ENCODE assay signal across 9 cellular contexts in genomic region chr7:142866361-142867096, GRCh38. TPM values are rescaled to one million over a fixed set of nuclear protein-coding genes. Genes with fewer than 3 reads are reported as not detected.
DNase-seq lines count a peak whose midpoint lies in the region; ATAC-seq, FAIRE-seq and TF ChIP-seq lines count a peak whose summit lies in the region.
"Had no signal": no experiment of that assay in that cellular context is flagged by ENCODE, and none has a peak within 500 bp of the region (broad histone marks: within the 10 kb centered on the region; RNA-seq: fewer than 3 reads in every experiment).

No MANE protein-coding gene starts in this region.

- no peaks in the 10 kb centered on the region for H3K4me1 Mint-ChIP-seq in astrocyte (ENCODE audit: low read depth, unreplicated experiment)

- no peaks in the 10 kb centered on the region for H3K9me3 Mint-ChIP-seq in astrocyte (ENCODE audit: unreplicated experiment)

- FAIRE-seq in astrocyte (lab: Jason Lieb, UNC) = no peak

- H3K9me3 ChIP-seq in astrocyte (ENCODE audit: insufficient read depth, low read depth, low read length) = no peaks in the 10 kb centered on the region
- no peaks in the 10 kb centered on the region for H3K9me3 ChIP-seq in aorta (ENCODE audit: control insufficient read depth, low read length)

- WGBS in aorta, 2 donors = 79 to 82% methylated on average over 18 of the region's 18 CpGs

- H3K79me2 ChIP-seq in astrocyte (ENCODE audit: insufficient read depth, low read length) = no peaks in the 10 kb centered on the region

- ATAC-seq in aorta (ENCODE audit: low FRiP score) = peak; percentile 37
- no peak for ATAC-seq in stimulated activated naive CD8-positive, alpha-beta T cell treated with anti-CD3 and anti-CD28 coated beads, Interleukin-15, Interleukin-2, amounts not matched to agents 100 U/mL and 50 U/mL, for 24 hours
- no peak for ATAC-seq in HG03571 (IDR thresholded peaks at IDR 0.05; ENCODE audit: unreplicated experiment)

- no peak overlapping the region for H3K27ac Mint-ChIP-seq in astrocyte (ENCODE audit: unreplicated experiment)

- H3K27ac ChIP-seq in astrocyte (ENCODE audit: low read depth, low read length) (no peak overlapping the region), aorta (ENCODE audit: low read depth in 1 of 2, low read length in 2 of 2) (no peak overlapping the region)

- TF ChIP-seq CTCF in astrocyte (IDR thresholded peaks at IDR 0.05; ENCODE audit: insufficient read depth, low read depth, low read length) = peak; percentile 33

- H3K36me3 ChIP-seq in astrocyte (ENCODE audit: insufficient read depth, low read length) (no peaks in the 10 kb centered on the region), aorta (ENCODE audit: control insufficient read depth in 1 of 2, insufficient read depth in 2 of 2, low read length in 1 of 2) (peaks cover 2 to 3% of the 10 kb centered on the region in 2 donors)

- DNase-seq in EL (peak; percentile 13), Kasumi-1 (lab: John Stamatoyannopoulos, UW) (peak; percentile 18 to 25), astrocyte (ENCODE audit: low read depth) (no peak), kidney tubule cell (ENCODE audit: low spot score) (peak; percentile 46), aorta (no peak), NOMO-1 treated with DMSO at 0.1 percent for 48 hours (lab: John Stamatoyannopoulos, UW; ENCODE audit: unreplicated experiment) (no peak)
- DNase-seq in stimulated activated naive CD8-positive, alpha-beta T cell treated with anti-CD3 and anti-CD28 coated beads, Interleukin-15, Interleukin-2, amounts not matched to agents 100 U/mL and 50 U/mL, for 24 hours = no peak

- H2AFZ ChIP-seq in astrocyte (ENCODE audit: low read depth, low read length) = no peak overlapping the region

- no peaks in the 10 kb centered on the region for H4K20me1 ChIP-seq in astrocyte (ENCODE audit: insufficient read depth, low read length)

- no peaks in the 10 kb centered on the region for H3K4me1 ChIP-seq in astrocyte (ENCODE audit: insufficient read depth, low read length)
- H3K4me1 ChIP-seq in aorta (ENCODE audit: control insufficient read depth in 1 of 2, insufficient read depth in 2 of 2, low read length in 2 of 2) = no peaks in the 10 kb centered on the region

- intact Hi-C loops in aorta (cut with DNase I) = no loop called here

- H3K36me3 Mint-ChIP-seq in astrocyte (ENCODE audit: low read depth, unreplicated experiment) = no peaks in the 10 kb centered on the region

- no peak overlapping the region for H3K4me2 ChIP-seq in astrocyte (ENCODE audit: low read length)

- H3K9ac ChIP-seq in astrocyte (ENCODE audit: low read length) = no peak overlapping the region

- peaks cover 27% of the 10 kb centered on the region for H3K27me3 Mint-ChIP-seq in astrocyte (ENCODE audit: low read depth, unreplicated experiment)

- H3K27me3 ChIP-seq in astrocyte (ENCODE audit: insufficient read depth, low read length) (no peaks in the 10 kb centered on the region), aorta (ENCODE audit: control insufficient read depth in 1 of 2, insufficient read depth in 2 of 2, low read length in 1 of 2) (no peaks in the 10 kb centered on the region)

- H3K4me3 ChIP-seq in astrocyte (ENCODE audit: insufficient read depth, low read depth, low read length) (no peak overlapping the region), aorta (ENCODE audit: low read length in 2 of 2) (no peak overlapping the region)

- H3K4me3 Mint-ChIP-seq in astrocyte (ENCODE audit: unreplicated experiment) = no peak overlapping the region

RNA-seq across cellular contexts. Expression of gene EPHB6, which starts 11.7 kb away (rescaled TPM):
- total RNA-seq in astrocyte = 15.7 and 16.2 TPM in 2 replicates
- 10 to 100 TPM; 11.6 to 17.7 TPM for total RNA-seq in aorta
- polyA plus RNA-seq in aorta = 100 to 1,000 TPM in 1 of 2 donors, 10 to 100 TPM in 1; 12.1 to 125 TPM

RNA-seq across cellular contexts. Expression of gene TRPV6, which starts 19.0 kb away (rescaled TPM):
- 0.14 and 0.46 TPM in 2 replicates for total RNA-seq in astrocyte
- total RNA-seq in aorta = under 1 TPM in 1 of 2 donors, not detected in 1; 0.33 TPM
- under 1 TPM; 0.50 to 0.69 TPM for polyA plus RNA-seq in aorta
- total RNA-seq: T-helper 2 cell treated with Interferon-gamma antibody and Interleukin-4, amounts not matched to agents 100 ng/mL and 5 ng/mL, for 36 hours had no signal

Comparison
In these comparisons a context has a peak if more than half of its experiments do, and no peak if none do; other contexts are left out.
1. DNase-seq: peak in EL (single experiment), Kasumi-1 (2 of 2) and kidney tubule cell (single experiment); none in astrocyte (single experiment), aorta (0 of 2), NOMO-1 treated with DMSO at 0.1 percent for 48 hours (single experiment) and stimulated activated naive CD8-positive, alpha-beta T cell treated with anti-CD3 and anti-CD28 coated beads, Interleukin-15, Interleukin-2, amounts not matched to agents 100 U/mL and 50 U/mL, for 24 hours (single experiment).